ENCODE assay signal across 16 cellular contexts in the genomic region with DNA sequence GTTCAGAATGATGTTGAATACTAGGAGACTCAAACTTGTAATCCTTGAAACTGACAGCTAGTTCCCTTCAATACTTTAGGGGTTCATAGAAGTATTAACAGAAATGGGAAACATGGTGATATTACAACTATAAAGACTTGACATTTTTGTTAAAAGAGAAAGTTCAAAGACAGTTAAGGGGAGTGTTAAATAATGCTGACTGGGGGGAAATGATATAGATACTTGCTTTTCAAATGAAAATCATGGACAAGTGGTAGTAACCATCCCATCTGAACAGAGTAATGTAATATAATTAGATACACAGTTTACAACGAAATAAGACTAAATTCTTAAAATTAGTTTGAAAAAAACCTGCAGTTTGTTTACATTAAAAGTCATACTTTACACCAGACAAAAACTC. TPM values are rescaled to one million over a fixed set of nuclear protein-coding genes. Genes with fewer than 3 reads are reported as not detected.
DNase-seq lines count a peak whose midpoint lies in the region; ATAC-seq, FAIRE-seq and TF ChIP-seq lines count a peak whose summit lies in the region.
"Had no signal": no experiment of that assay in that cellular context is flagged by ENCODE, and none has a peak within 500 bp of the region (broad histone marks: within the 10 kb centered on the region; RNA-seq: fewer than 3 reads in every experiment).

No MANE protein-coding gene starts in this region.

- TF ChIP-seq RAD21 in HepG2 (CRISPR knock-in tag; IDR thresholded peaks at IDR 0.05) (no peak), K562 (CRISPR knock-in tag; conservative IDR thresholded peaks at IDR 0.05 in 1 of 2, IDR thresholded peaks at IDR 0.05 in 1 of 2) (no peak)

- H3K4me3 Mint-ChIP-seq in activated T-cell treated with anti-CD3 and anti-CD28 coated beads, Interleukin-2, amount 50 U/mL, for 72 hours: no peak overlapping the region
- H3K4me3 Mint-ChIP-seq: B cell; CD4-positive, alpha-beta T cell had no signal

- H3K36me3 ChIP-seq in HepG2 (replicated peaks in 1 of 2; ENCODE audit: control insufficient read depth in 1 of 2, insufficient read depth in 2 of 2, low read length in 2 of 2) (peaks cover 4 to 23% of the 10 kb centered on the region in 2 experiments; a peak in 4 of 5 replicates), right lobe of liver (no peaks in the 10 kb centered on the region), K562 (ENCODE audit: control insufficient read depth, insufficient read depth, low read length) (peaks cover 46% of the 10 kb centered on the region; the same call in 1 of the 3 replicates)

- no peaks in the 10 kb centered on the region for H3K4me1 ChIP-seq in HepG2 (ENCODE audit: insufficient read depth, low read length)
- no peaks in the 10 kb centered on the region for H3K4me1 ChIP-seq in right lobe of liver
- H3K4me1 ChIP-seq in K562 (replicated peaks in 1 of 2; ENCODE audit: control insufficient read depth in 2 of 2, insufficient read depth in 2 of 2, low read length in 2 of 2): no peaks in the 10 kb centered on the region

- H3K9me3 Mint-ChIP-seq in activated T-cell treated with anti-CD3 and anti-CD28 coated beads, Interleukin-2, amount 50 U/mL, for 72 hours: no peaks in the 10 kb centered on the region
- H3K9me3 Mint-ChIP-seq: CD4-positive, alpha-beta T cell had no signal

- TF ChIP-seq CTCF in HepG2 (CRISPR knock-in tag; IDR thresholded peaks at IDR 0.05): no peak
- no peak for TF ChIP-seq CTCF in right lobe of liver (IDR thresholded peaks at IDR 0.05)
- TF ChIP-seq CTCF in K562 (IDR thresholded peaks at IDR 0.05 in 2 of 3, conservative IDR thresholded peaks at IDR 0.05 in 1 of 3; ENCODE audit: insufficient read depth in 2 of 3, low read depth in 1 of 3, low read length in 3 of 3): no peak

- H4K20me1 ChIP-seq in HepG2 (ENCODE audit: insufficient read depth, low read length): no peaks in the 10 kb centered on the region
- no peaks in the 10 kb centered on the region for H4K20me1 ChIP-seq in K562 (replicated peaks; ENCODE audit: control insufficient read depth, insufficient read depth, low read length)

- in situ Hi-C loops in HepG2 (cut with HindIII; ENCODE audit: extremely low pct_ligation_motif_present, low pct_unique_long_range_greater_than_20kb): no loop called here
- in situ Hi-C loops in K562 (cut with MboI): no loop called here

- no peaks in the 10 kb centered on the region for H3K9me3 ChIP-seq in HepG2 (ENCODE audit: low read length)
- no peaks in the 10 kb centered on the region for H3K9me3 ChIP-seq in right lobe of liver
- no peaks in the 10 kb centered on the region for H3K9me3 ChIP-seq in K562 (replicated peaks; ENCODE audit: control insufficient read depth, insufficient read depth, low read depth, low read length)

- CTCF ChIA-PET in HepG2 (lab: Yijun Ruan, JAX; ENCODE audit: low intra/inter-chr PET ratio, low total read pairs): no interaction called here
- CTCF ChIA-PET in K562 (lab: Yijun Ruan, JAX; ENCODE audit: low intra/inter-chr PET ratio): no interaction called here

- POLR2A ChIA-PET in HepG2 (lab: Yijun Ruan, JAX) (no interaction called here), K562 (lab: Yijun Ruan, JAX) (interaction anchor here (0.8 kb wide), 1 partner anchor 67 kb away, joined by 3 read pairs; no protein-coding TSS in a partner anchor)

- intact Hi-C loops in HepG2 (cut with micrococcal nuclease; ENCODE audit: unreplicated experiment): no loop called here
- intact Hi-C loops in right lobe of liver (cut with DNase I): no loop called here
- intact Hi-C loops in K562 (cut with micrococcal nuclease): no loop called here

- no peaks in the 10 kb centered on the region for H3K9me1 ChIP-seq in K562 (ENCODE audit: control insufficient read depth, insufficient read depth, low read length)

- no peak for DNase-seq in activated T-cell treated with anti-CD3 and anti-CD28 coated beads, Interleukin-2, amount 50 U/mL, for 72 hours
- no peak for DNase-seq in activated T-cell treated with anti-CD3 and anti-CD28 coated beads, Interleukin-2, amount 50 U/mL, for 1 hour
- no peak for DNase-seq in HepG2 (ENCODE audit: low spot score)
- no peak for DNase-seq in right lobe of liver
- no peak for DNase-seq in K562 (ENCODE audit: extremely low read depth in 1 of 4, low spot score in 3 of 4)
- DNase-seq in NCI-H2081 (lab: John Stamatoyannopoulos, UW): no peak
- no peak for DNase-seq in RKO (ENCODE audit: low spot score)
- DNase-seq: C1 segment of cervical spinal cord; CD4-positive, alpha-beta T cell; DMS79 had no signal

- H3K4me3 ChIP-seq in HepG2 (replicated peaks in 1 of 3; ENCODE audit: insufficient read depth in 1 of 3, low read depth in 2 of 3, low read length in 3 of 3): no peak overlapping the region
- no peak overlapping the region for H3K4me3 ChIP-seq in right lobe of liver
- no peak overlapping the region for H3K4me3 ChIP-seq in K562
- H3K4me3 ChIP-seq: GM12878 had no signal

- FAIRE-seq in HepG2 (lab: Jason Lieb, UNC): no peak
- no peak for FAIRE-seq in K562 (lab: Jason Lieb, UNC)
- FAIRE-seq: GM12878, GM18507, H54, HTR-8/SVneo had no signal

- peaks cover 11% of the 10 kb centered on the region for H3K4me1 Mint-ChIP-seq in activated T-cell treated with anti-CD3 and anti-CD28 coated beads, Interleukin-2, amount 50 U/mL, for 72 hours (ENCODE audit: low read depth)
- H3K4me1 Mint-ChIP-seq: B cell had no signal

- H3K27me3 Mint-ChIP-seq in activated T-cell treated with anti-CD3 and anti-CD28 coated beads, Interleukin-2, amount 50 U/mL, for 72 hours (ENCODE audit: low read depth): no peaks in the 10 kb centered on the region
- H3K27me3 Mint-ChIP-seq: B cell; CD4-positive, alpha-beta T cell had no signal

- H3K79me2 ChIP-seq in HepG2 (ENCODE audit: insufficient read depth, low read length) (no peaks in the 10 kb centered on the region), K562 (ENCODE audit: control insufficient read depth, insufficient read depth, low read length) (no peaks in the 10 kb centered on the region)

- peaks cover 2 to 10% of the 10 kb centered on the region in 2 donors for H3K36me3 Mint-ChIP-seq in activated T-cell treated with anti-CD3 and anti-CD28 coated beads, Interleukin-2, amount 50 U/mL, for 72 hours (ENCODE audit: insufficient read depth in 2 of 2)

- no peaks in the 10 kb centered on the region for H3K27me3 ChIP-seq in HepG2 (ENCODE audit: control insufficient read depth in 1 of 2, insufficient read depth in 2 of 2, low read length in 2 of 2)
- no peaks in the 10 kb centered on the region for H3K27me3 ChIP-seq in right lobe of liver
- H3K27me3 ChIP-seq in K562 (ENCODE audit: control insufficient read depth in 2 of 2, insufficient read depth in 2 of 2, low read length in 2 of 2): no peaks in the 10 kb centered on the region

- no peak overlapping the region for H3K27ac ChIP-seq in HepG2 (ENCODE audit: extremely low read length, insufficient read depth, low read length)
- H3K27ac ChIP-seq in right lobe of liver: no peak overlapping the region
- no peak overlapping the region for H3K27ac ChIP-seq in K562 (ENCODE audit: extremely low read depth, low read depth, low read length)

- H3K9ac ChIP-seq in HepG2 (ENCODE audit: insufficient read depth, low read depth, low read length) (no peak overlapping the region), K562 (ENCODE audit: insufficient read depth in 1 of 2, low read depth in 2 of 2, low read length in 2 of 2) (no peak overlapping the region)

- TF ChIP-seq POLR2A in HepG2 (IDR thresholded peaks at IDR 0.05; ENCODE audit: insufficient read depth in 1 of 2, low read depth in 2 of 2, low read length in 2 of 2) (no peak), right lobe of liver (IDR thresholded peaks at IDR 0.05) (no peak), K562 (conservative IDR thresholded peaks at IDR 0.05) (no peak)

- TF ChIP-seq EP300 in HepG2 (IDR thresholded peaks at IDR 0.05; ENCODE audit: low read depth in 2 of 2, low read length in 2 of 2): no peak
- no peak for TF ChIP-seq EP300 in HepG2 (CRISPR knock-in tag; IDR thresholded peaks at IDR 0.05; ENCODE audit: borderline replicate concordance)
- TF ChIP-seq EP300 in K562 (IDR thresholded peaks at IDR 0.05; ENCODE audit: low read length): no peak

- no peak for ATAC-seq in activated T-cell treated with anti-CD3 and anti-CD28 coated beads, Interleukin-2, amount 50 U/mL, for 72 hours (replicated peaks in 1 of 2)
- ATAC-seq in HepG2 (no peak), right lobe of liver (no peak), K562 (no peak)
- ATAC-seq: GM12878, HCT116 had no signal

- H2AFZ ChIP-seq in HepG2 (ENCODE audit: low read length) (no peak overlapping the region), K562 (ENCODE audit: low read depth, low read length) (no peak overlapping the region)

- BruUV-seq in HepG2 (replicated peaks; lab: Mats Ljungman, UMichigan) (no TSS peak), K562 (replicated peaks; lab: Mats Ljungman, UMichigan) (no TSS peak)

- H3K27ac Mint-ChIP-seq in activated T-cell treated with anti-CD3 and anti-CD28 coated beads, Interleukin-2, amount 50 U/mL, for 72 hours: peak overlapping the region; percentile 63
- H3K27ac Mint-ChIP-seq: B cell; CD4-positive, alpha-beta T cell had no signal

- WGBS in HepG2 (ENCODE audit: low lambda C conversion rate): 76% methylated on average over 1 of the region's 1 CpG
- WGBS in right lobe of liver (ENCODE audit: insufficient coverage, low coverage, low lambda C conversion rate, missing lambda C conversion rate): 77% methylated on average over 1 of the region's 1 CpG
- WGBS in K562 (ENCODE audit: insufficient coverage, low coverage, missing lambda C conversion rate): 64% methylated on average over 1 of the region's 1 CpG

- H3K4me2 ChIP-seq in HepG2 (ENCODE audit: low read depth, low read length) (no peak overlapping the region), K562 (ENCODE audit: insufficient read depth, low read length) (no peak overlapping the region)

RNA-seq across cellular contexts. Expression of gene EEF1AKMT1, which starts 6.6 kb away (rescaled TPM):
- 10 to 100 TPM in 1 of 2 donors, 1 to 10 TPM in 1; 8.8 to 10.3 TPM for total RNA-seq in activated T-cell treated with anti-CD3 and anti-CD28 coated beads, Interleukin-2, amount 50 U/mL, for 72 hours
- total RNA-seq in HepG2 (2016; rRNA removed; fragmentation: Illumina TruSeq; extraction: Trizol): 16.1 and 23.5 TPM in 2 replicates
- 10.4 and 11.3 TPM in 2 replicates for total RNA-seq in HepG2 (2016; cell fraction: cytosol; rRNA removed; fragmentation: Illumina TruSeq; extraction: Trizol; ENCODE audit: low read depth)
- 17.2 and 23.4 TPM in 2 replicates for total RNA-seq in HepG2 (2016; cell fraction: insoluble cytoplasmic fraction; rRNA removed; fragmentation: Illumina TruSeq; extraction: Trizol)
- 11.2 and 13.3 TPM in 2 replicates for total RNA-seq in HepG2 (2016; cell fraction: membrane; rRNA removed; fragmentation: Illumina TruSeq; extraction: Trizol)
- 5.8 and 7.0 TPM in 2 replicates for total RNA-seq in HepG2 (2016; cell fraction: nucleus; rRNA removed; fragmentation: Illumina TruSeq; extraction: Trizol)
- polyA plus RNA-seq in HepG2 (2011; rRNA removed): 4.9 and 6.0 TPM in 2 replicates
- 3.7 and 5.7 TPM in 2 replicates for polyA plus RNA-seq in HepG2 (2011; cell fraction: cytosol; rRNA removed)
- 2.5 and 3.8 TPM in 2 replicates for polyA plus RNA-seq in HepG2 (2011; cell fraction: nucleus; rRNA removed)
- 8.9 and 9.5 TPM in 2 replicates for polyA plus RNA-seq in HepG2 (2012)
- polyA plus RNA-seq in HepG2 (2016; cell fraction: cytosol; fragmentation: Illumina TruSeq; extraction: Trizol; ENCODE audit: low read depth): 9.6 and 10.7 TPM in 2 replicates
- polyA plus RNA-seq in HepG2 (2016; cell fraction: insoluble cytoplasmic fraction; fragmentation: Illumina TruSeq; extraction: Trizol; ENCODE audit: low read depth): 28.0 and 28.9 TPM in 2 replicates
- 10.6 and 13.7 TPM in 2 replicates for polyA plus RNA-seq in HepG2 (2016; cell fraction: membrane; fragmentation: Illumina TruSeq; extraction: Trizol; ENCODE audit: low read depth)
- 10.0 and 13.0 TPM in 2 replicates for polyA plus RNA-seq in HepG2 (2016; cell fraction: nucleus; fragmentation: Illumina TruSeq; extraction: Trizol; ENCODE audit: insufficient read depth, low read depth)
- 1.2 and 2.8 TPM in 2 replicates for polyA minus RNA-seq in HepG2 (2011; rRNA and poly(A)+ RNA removed; ENCODE audit: low replicate concordance)
- polyA minus RNA-seq in HepG2 (2011; cell fraction: cytosol; rRNA and poly(A)+ RNA removed): 1.6 and 4.0 TPM in 2 replicates
- 5.5 and 6.7 TPM in 2 replicates for polyA minus RNA-seq in HepG2 (2011; cell fraction: nucleus; rRNA and poly(A)+ RNA removed)
- 10 to 100 TPM in 1 of 6 experiments, 1 to 10 TPM in 5; 5.5 to 10.3 (median 6.3) TPM for total RNA-seq in right lobe of liver
- 5.7 and 13.4 TPM in 2 replicates for total RNA-seq in K562 (2011; cell fraction: chromatin; rRNA removed; ENCODE audit: low replicate concordance)
- total RNA-seq in K562 (2011; cell fraction: nucleolus; rRNA removed): 1.8 and 3.7 TPM in 2 replicates
- total RNA-seq in K562 (2011; cell fraction: nucleoplasm; rRNA removed): 6.1 and 6.9 TPM in 2 replicates
- 5.3 and 6.4 TPM in 2 replicates for total RNA-seq in K562 (2014; rRNA removed)
- total RNA-seq in K562 (2014; rRNA removed; fragmentation: Illumina TruSeq; extraction: Trizol): 8.9 and 9.0 TPM in 2 replicates
- total RNA-seq in K562 (2015; rRNA removed; fragmentation: Illumina TruSeq; extraction: Trizol): 6.0 and 6.7 TPM in 2 replicates
- 6.0 and 7.0 TPM in 2 replicates for total RNA-seq in K562 (2021)
- 9.7 and 10.7 TPM in 2 replicates for polyA plus RNA-seq in K562 (2011; rRNA removed)
- 3.2 and 8.2 TPM in 2 replicates for polyA plus RNA-seq in K562 (2011; cell fraction: cytosol; rRNA removed)
- polyA plus RNA-seq in K562 (2011; cell fraction: nucleus; rRNA removed): 1.6 and 4.9 TPM in 2 replicates
- polyA plus RNA-seq in K562 (2012): 5.3 and 12.0 TPM in 2 replicates
- polyA plus RNA-seq in K562 (2014; fragmentation: Illumina TruSeq; extraction: Trizol): 7.0 and 7.9 TPM in 2 replicates
- 10 to 100 TPM; 34.8 to 36.3 TPM for polyA plus RNA-seq in K562 (2014; fragmentation: Nextera tagmentation; extraction: Ambion mirVana)
- polyA plus RNA-seq in K562 (2014; rRNA removed): 6.1 and 8.9 TPM in 2 replicates
- 12.3 and 13.6 TPM in 2 replicates for polyA minus RNA-seq in K562 (2011; rRNA and poly(A)+ RNA removed)
- polyA minus RNA-seq in K562 (2011; cell fraction: cytosol; rRNA and poly(A)+ RNA removed): 4.6 and 5.3 TPM in 2 replicates
- polyA minus RNA-seq in K562 (2011; cell fraction: nucleus; rRNA and poly(A)+ RNA removed): 3.8 and 5.6 TPM in 2 replicates
